10 cellular contexts compared by ENCODE assay signal in the genomic region with DNA sequence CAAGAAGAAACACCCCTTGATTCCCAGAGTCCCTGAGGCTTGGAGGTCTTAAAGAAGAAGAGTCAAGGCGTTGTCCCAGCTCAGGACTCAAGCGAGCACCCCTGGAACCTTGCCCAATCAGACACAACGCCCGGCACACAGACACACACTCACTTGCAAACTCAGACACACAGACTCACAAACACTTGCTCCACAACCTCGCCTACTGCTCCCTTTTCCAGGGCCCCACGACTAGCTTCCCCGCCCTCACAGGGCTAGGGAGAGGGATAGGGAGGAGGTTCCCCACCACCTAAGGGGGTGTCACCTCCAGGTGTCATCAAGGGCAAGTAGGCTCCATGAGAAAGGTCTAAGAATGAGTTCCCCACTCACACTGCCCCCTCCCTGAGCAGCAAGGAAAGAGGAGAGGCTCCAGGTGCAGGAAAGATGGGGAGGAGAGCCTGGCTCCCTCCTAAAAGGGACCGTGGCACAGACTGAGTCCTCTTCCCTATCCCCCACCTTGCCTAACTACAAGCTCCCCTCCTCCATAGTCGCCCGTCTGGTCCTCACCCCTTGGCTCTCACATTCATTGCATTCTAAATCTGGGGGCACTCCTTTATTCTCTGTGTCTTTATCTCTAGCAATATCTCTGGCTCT. TPM values are rescaled to one million over a fixed set of nuclear protein-coding genes. Genes with fewer than 3 reads are reported as not detected.
DNase-seq lines count a peak whose midpoint lies in the region; ATAC-seq, FAIRE-seq and TF ChIP-seq lines count a peak whose summit lies in the region.
"Had no signal": no experiment of that assay in that cellular context is flagged by ENCODE, and none has a peak within 500 bp of the region (broad histone marks: within the 10 kb centered on the region; RNA-seq: fewer than 3 reads in every experiment).

No MANE protein-coding gene starts in this region.

- intact Hi-C loops in left ventricle myocardium superior (cut with micrococcal nuclease) (no loop called here), ascending aorta (cut with DNase I) (no loop called here)

- POLR2A ChIA-PET in T-cell (lab: Charles Lee) = interaction anchor here in 1 of 2 donors (0.7 kb wide), 1 partner anchor 373 kb away, joined by 6 read pairs; no protein-coding TSS in a partner anchor

- H3K27me3 Mint-ChIP-seq in T-cell = peaks cover 32 to 43% of the 10 kb centered on the region in 2 donors

- H3K4me3 ChIP-seq in cardiac muscle cell = peak overlapping the region; percentile 28
- H3K4me3 ChIP-seq in iPS-18a (ENCODE audit: low read length) = peak overlapping the region; percentile 54
- peak overlapping the region; percentile 45 for H3K4me3 ChIP-seq in suprapubic skin
- H3K4me3 ChIP-seq in ascending aorta = peak overlapping the region in 1 of 2 donors; percentile 55

- no peaks in the 10 kb centered on the region for H3K9me3 ChIP-seq in cardiac muscle cell (ENCODE audit: low read depth)
- H3K9me3 ChIP-seq in iPS-18a (ENCODE audit: control insufficient read depth, low read depth, low read length) = no peaks in the 10 kb centered on the region
- H3K9me3 ChIP-seq in suprapubic skin = no peaks in the 10 kb centered on the region
- no peaks in the 10 kb centered on the region for H3K9me3 ChIP-seq in ascending aorta
- H3K9me3 ChIP-seq: thyroid gland had no signal

- no peak for TF ChIP-seq EP300 in suprapubic skin (IDR thresholded peaks at IDR 0.05)

- H3K9me3 Mint-ChIP-seq in T-cell = no peaks in the 10 kb centered on the region

- no peak overlapping the region for H3K27ac ChIP-seq in cardiac muscle cell
- H3K27ac ChIP-seq in iPS-18a (ENCODE audit: low read length) = no peak overlapping the region
- no peak overlapping the region for H3K27ac ChIP-seq in suprapubic skin
- H3K27ac ChIP-seq in ascending aorta = no peak overlapping the region
- H3K27ac ChIP-seq: thyroid gland had no signal

- H3K9ac ChIP-seq in iPS-18a (ENCODE audit: low read length) = no peak overlapping the region

- H3K27ac Mint-ChIP-seq in T-cell = peak overlapping the region in 1 of 2 donors; percentile 76

- no peak for TF ChIP-seq CTCF in cardiac muscle cell (IDR thresholded peaks at IDR 0.05; ENCODE audit: low read depth, low read length)
- TF ChIP-seq CTCF in suprapubic skin (IDR thresholded peaks at IDR 0.05) = no peak
- TF ChIP-seq CTCF in ascending aorta (IDR thresholded peaks at IDR 0.05) = no peak

- peaks cover 90% of the 10 kb centered on the region for H3K27me3 ChIP-seq in cardiac muscle cell
- peaks cover 93% of the 10 kb centered on the region for H3K27me3 ChIP-seq in iPS-18a (ENCODE audit: control insufficient read depth, insufficient read depth, low read length)
- peaks cover 52% of the 10 kb centered on the region for H3K27me3 ChIP-seq in suprapubic skin
- peaks cover 4% of the 10 kb centered on the region for H3K27me3 ChIP-seq in ascending aorta

- H3K4me1 ChIP-seq in cardiac muscle cell (ENCODE audit: low read depth) = peaks cover 4% of the 10 kb centered on the region
- peaks cover 49% of the 10 kb centered on the region for H3K4me1 ChIP-seq in iPS-18a (ENCODE audit: control insufficient read depth, low read depth, low read length)
- H3K4me1 ChIP-seq in suprapubic skin = peaks cover 49% of the 10 kb centered on the region
- peaks cover 0 to 8% of the 10 kb centered on the region in 2 donors for H3K4me1 ChIP-seq in ascending aorta

- WGBS in suprapubic skin = 29% methylated on average over 10 of the region's 10 CpGs

- no peak for DNase-seq in cardiac muscle cell (ENCODE audit: low read depth in 1 of 2, low spot score in 1 of 2)
- DNase-seq in left ventricle myocardium superior = no peak
- no peak for DNase-seq in T-cell
- no peak for DNase-seq in suprapubic skin (ENCODE audit: low spot score in 2 of 2)
- no peak for DNase-seq in urothelium cell line (ENCODE audit: low spot score)
- DNase-seq in ascending aorta (ENCODE audit: low spot score in 2 of 2) = no peak
- no peak for DNase-seq in A172 (ENCODE audit: low spot score)

- no peaks in the 10 kb centered on the region for H3K36me3 ChIP-seq in cardiac muscle cell
- H3K36me3 ChIP-seq in iPS-18a (ENCODE audit: control insufficient read depth, low read depth, low read length) = no peaks in the 10 kb centered on the region
- no peaks in the 10 kb centered on the region for H3K36me3 ChIP-seq in suprapubic skin
- no peaks in the 10 kb centered on the region for H3K36me3 ChIP-seq in ascending aorta
- H3K36me3 ChIP-seq: thyroid gland had no signal

- H3K4me3 Mint-ChIP-seq in T-cell = peak overlapping the region; percentile 58 to 82 (median 59)

- no peak for TF ChIP-seq POLR2A in suprapubic skin (IDR thresholded peaks at IDR 0.05)

- FAIRE-seq in urothelium cell line (lab: Jason Lieb, UNC) = no peak

- H3K36me3 Mint-ChIP-seq in T-cell = no peaks in the 10 kb centered on the region

- CTCF ChIA-PET in T-cell (lab: Charles Lee) = no interaction called here

- peaks cover 26 to 35% (median 29%) of the 10 kb centered on the region in 3 donors for H3K4me1 Mint-ChIP-seq in T-cell

- ATAC-seq in left ventricle myocardium superior = no peak
- ATAC-seq in T-cell (replicated peaks in 1 of 4) = no peak

RNA-seq across cellular contexts. Expression of gene WNT10B, which starts 0.7 kb away (rescaled TPM):
- total RNA-seq in cardiac muscle cell (0.36 and 0.53 TPM in 2 replicates), left ventricle myocardium superior (0.17 TPM), T-cell (10 to 100 TPM in 1 of 5 donors, 1 to 10 TPM in 4; 5.3 to 15.7 (median 8.9) TPM), suprapubic skin (1 to 10 TPM in 2 of 4 donors, under 1 TPM in 2; 0.64 to 4.3 (median 1.4) TPM), ascending aorta (0.85 TPM)
- polyA plus RNA-seq in cardiac muscle cell = 0.45 TPM in 1 of 2 replicates, not detected in the other
- 0.36 and 1.5 TPM in 2 replicates for total RNA-seq in A172 (2014; rRNA removed; shearing (Covaris generic))

RNA-seq across cellular contexts. Expression of gene WNT1, which starts 7.3 kb away (rescaled TPM):
- total RNA-seq in cardiac muscle cell (not detected in 2 replicates), left ventricle myocardium superior (not detected), T-cell (1 to 10 TPM in 2 of 5 donors, under 1 TPM in 3; 0.47 to 2.6 (median 0.85) TPM), suprapubic skin (not detected), ascending aorta (not detected)
- not detected in 2 replicates for polyA plus RNA-seq in cardiac muscle cell
- total RNA-seq in A172 (2014; rRNA removed; shearing (Covaris generic)) = not detected in 2 replicates
- total RNA-seq: renal cortical epithelial cell, thyroid gland had no signal

RNA-seq across cellular contexts. Expression of gene ARF3, which starts 13.5 kb away (rescaled TPM):
- total RNA-seq in cardiac muscle cell (106 and 115 TPM in 2 replicates), left ventricle myocardium superior (44.8 TPM), T-cell (10 to 100 TPM; 63.6 to 82.9 (median 74.3) TPM), suprapubic skin (10 to 100 TPM; 78.3 to 98.7 (median 87.7) TPM), ascending aorta (68.4 TPM)
- 102 and 120 TPM in 2 replicates for polyA plus RNA-seq in cardiac muscle cell
- total RNA-seq in A172 (2014; rRNA removed; shearing (Covaris generic)) = 51.9 and 78.9 TPM in 2 replicates

RNA-seq across cellular contexts. Expression of gene DDN, which starts 28.4 kb away (rescaled TPM):
- total RNA-seq in cardiac muscle cell = 4.4 and 5.4 TPM in 2 replicates
- polyA plus RNA-seq in cardiac muscle cell = 2.1 and 3.0 TPM in 2 replicates
- 0.77 TPM for total RNA-seq in left ventricle myocardium superior
- total RNA-seq in T-cell = 1 to 10 TPM in 1 of 5 donors, under 1 TPM in 4; 0.09 to 1.3 (median 0.15) TPM
- total RNA-seq in suprapubic skin = under 1 TPM in 3 of 4 donors, not detected in 1; 0.23 to 0.45 (median 0.24) TPM
- total RNA-seq in ascending aorta = not detected
- 0.03 and 0.19 TPM in 2 replicates for total RNA-seq in A172 (2014; rRNA removed; shearing (Covaris generic))

RNA-seq across cellular contexts. Expression of gene FKBP11, which starts 45.5 kb away (rescaled TPM):
- total RNA-seq in cardiac muscle cell (8.9 and 9.4 TPM in 2 replicates), left ventricle myocardium superior (6.3 TPM), T-cell (10 to 100 TPM; 55.6 to 83.0 (median 68.1) TPM), suprapubic skin (10 to 100 TPM in 3 of 4 donors, 1 to 10 TPM in 1; 8.9 to 18.9 (median 15.3) TPM), ascending aorta (38.8 TPM)
- polyA plus RNA-seq in cardiac muscle cell = 3.4 and 11.9 TPM in 2 replicates
- total RNA-seq in A172 (2014; rRNA removed; shearing (Covaris generic)) = 2.8 and 3.3 TPM in 2 replicates
